ENCODE assay signal across 1 cellular context in genomic region chr13:44404261-44405139, GRCh38.
A peak's percentile ranks its signal among the peaks of the same experiment; 100 is the strongest.
TF ChIP-seq lines count a peak whose summit lies in the region.

No MANE protein-coding gene starts in this region.

TF ChIP-seq in HepG2, 621 proteins besides CTCF, POLR2A, EP300 and RAD21 (continued from another document):
- TF ChIP-seq MLLT10 (CRISPR knock-in tag; IDR thresholded peaks at IDR 0.05) (no peak), ZNF430 (CRISPR knock-in tag; IDR thresholded peaks at IDR 0.05) (peak; percentile 75; the same call in 1 of the 2 replicates), HOXA9 (CRISPR knock-in tag; IDR thresholded peaks at IDR 0.05; ENCODE audit: borderline replicate concordance) (peak; percentile 40; the same call in 1 of the 2 replicates), DBP (CRISPR knock-in tag; IDR thresholded peaks at IDR 0.05; ENCODE audit: not compliant biosample characterization) (no peak)
